In the genomic region with DNA sequence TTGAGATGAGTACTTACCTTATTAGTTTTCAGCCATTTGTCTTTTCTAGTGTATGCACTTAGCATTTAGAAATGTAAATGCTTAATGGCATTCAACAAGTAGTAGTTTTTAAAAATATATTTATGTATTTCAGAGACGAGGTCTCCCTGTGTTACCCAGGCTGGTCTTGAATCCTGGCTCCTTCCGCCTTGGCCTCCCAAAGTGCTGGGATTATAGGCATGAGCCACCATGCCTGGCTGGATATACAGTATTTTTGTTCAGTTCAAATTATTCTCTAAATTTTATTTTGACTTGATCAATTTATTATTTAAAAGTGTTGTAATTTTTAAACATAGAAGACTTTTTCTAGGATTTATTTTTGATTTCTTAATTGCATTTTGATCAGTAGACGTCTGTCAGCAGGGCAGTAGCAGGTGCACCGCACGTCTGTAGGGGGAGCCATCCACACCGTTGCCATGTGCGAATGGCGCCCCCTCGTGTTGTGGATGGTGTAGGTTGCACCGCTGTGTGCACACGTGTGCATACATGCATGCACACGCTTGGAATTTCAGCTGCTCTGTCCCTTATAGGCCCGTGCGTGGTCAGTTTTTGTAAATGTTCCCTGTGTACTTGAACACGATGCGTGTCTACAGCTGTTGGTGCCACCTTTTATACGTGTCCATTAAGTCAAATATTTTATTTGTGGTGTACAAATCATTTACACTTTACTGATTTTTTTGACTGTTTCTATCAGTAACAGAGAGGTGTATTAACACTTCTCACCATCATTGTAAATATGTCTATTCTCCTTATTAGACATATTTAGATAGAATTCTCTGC, we compare ENCODE assay signal across 8 cellular contexts. TPM values are rescaled to one million over a fixed set of nuclear protein-coding genes. Genes with fewer than 3 reads are reported as not detected.
A peak's percentile ranks its signal among the peaks of the same experiment; 100 is the strongest.
DNase-seq lines count a peak whose midpoint lies in the region; ATAC-seq and TF ChIP-seq lines count a peak whose summit lies in the region.

No MANE protein-coding gene starts in this region.

- H3K4ac ChIP-seq in neuronal stem cell (ENCODE audit: low read length), result no peak overlapping the region

- TF ChIP-seq CTCF in AG09319 (IDR thresholded peaks at IDR 0.05; ENCODE audit: low read depth, low read length), result peak; percentile 99
- no peak for TF ChIP-seq CTCF in fibroblast of pulmonary artery (IDR thresholded peaks at IDR 0.05; ENCODE audit: low read length, missing control alignments)
- TF ChIP-seq CTCF in stomach (IDR thresholded peaks at IDR 0.05), result peak in 5 of 7 experiments; percentile 90 to 98 (median 90)

- no peak overlapping the region for H3K9ac ChIP-seq in neuronal stem cell (ENCODE audit: low read depth, low read length, poor library complexity)

- H2BK15ac ChIP-seq in neuronal stem cell (ENCODE audit: low read length), result no peak overlapping the region

- no peak overlapping the region for H4K91ac ChIP-seq in neuronal stem cell (ENCODE audit: low read depth, low read length, poor library complexity)

- no CpG with 5 or more reads among the region's 17 CpGs for WGBS in neuronal stem cell (ENCODE audit: extremely low coverage in 2 of 2, insufficient read length in 2 of 2, insufficient replicate concordance in 1 of 2), 2 donors
- 32 to 42% (median 37%) methylated on average over 17 of the region's 17 CpGs for WGBS in stomach, 5 donors

- H3K27ac Mint-ChIP-seq in activated T-helper 1 cell treated with anti-CD3 and anti-CD28 coated beads, Interleukin-12 subunit alpha, Interleukin-12 subunit beta, Interleukin-2, Interleukin-4 antibody, amounts not matched to agents 30 ng/mL and 10 ng/mL and 1 ng/mL, durations not matched to agents 14 hours and 24 hours and 36 hours, result peak overlapping the region; percentile 2

- H3K79me1 ChIP-seq in neuronal stem cell (ENCODE audit: low read depth, low read length), result peaks cover 5% of the 10 kb centered on the region

- H3K36me3 ChIP-seq in neuronal stem cell (replicated peaks in 1 of 2; ENCODE audit: control insufficient read depth in 2 of 2, insufficient read depth in 2 of 2, low read length in 2 of 2) (no peaks in the 10 kb centered on the region), stomach (no peaks in the 10 kb centered on the region)

- H3K4me3 Mint-ChIP-seq in activated T-helper 1 cell treated with anti-CD3 and anti-CD28 coated beads, Interleukin-12 subunit alpha, Interleukin-12 subunit beta, Interleukin-2, Interleukin-4 antibody, amounts not matched to agents 30 ng/mL and 10 ng/mL and 1 ng/mL, durations not matched to agents 14 hours and 24 hours and 36 hours, result no peak overlapping the region

- H3K4me1 ChIP-seq in neuronal stem cell (ENCODE audit: control insufficient read depth in 2 of 2, insufficient read depth in 1 of 2, low read depth in 1 of 2, low read length in 2 of 2), result no peaks in the 10 kb centered on the region
- peaks cover 0 to 16% (median 2%) of the 10 kb centered on the region in 4 donors for H3K4me1 ChIP-seq in stomach

- no peak overlapping the region for H2BK12ac ChIP-seq in neuronal stem cell (ENCODE audit: low read length)

- no peaks in the 10 kb centered on the region for H3K27me3 Mint-ChIP-seq in activated T-helper 1 cell treated with anti-CD3 and anti-CD28 coated beads, Interleukin-12 subunit alpha, Interleukin-12 subunit beta, Interleukin-2, Interleukin-4 antibody, amounts not matched to agents 30 ng/mL and 10 ng/mL and 1 ng/mL, durations not matched to agents 14 hours and 24 hours and 36 hours (ENCODE audit: insufficient read depth)

- no peak for TF ChIP-seq EP300 in stomach (IDR thresholded peaks at IDR 0.05)

- H3K27ac ChIP-seq in neuronal stem cell (replicated peaks; ENCODE audit: low read length) (no peak overlapping the region), stomach (no peak overlapping the region)

- H3K9me3 ChIP-seq in neuronal stem cell (replicated peaks in 1 of 2; ENCODE audit: control insufficient read depth in 2 of 2, insufficient read depth in 1 of 2, low read depth in 1 of 2, low read length in 2 of 2) (peaks cover 0 to 9% of the 10 kb centered on the region in 2 donors), stomach (no peaks in the 10 kb centered on the region)

- no peak overlapping the region for H2BK5ac ChIP-seq in neuronal stem cell (ENCODE audit: low read length)

- H3K23ac ChIP-seq in neuronal stem cell (ENCODE audit: low read depth, low read length, poor library complexity), result no peak overlapping the region

- no peak overlapping the region for H2AK5ac ChIP-seq in neuronal stem cell (ENCODE audit: low read depth, low read length)

- ATAC-seq in GM19455 (IDR thresholded peaks at IDR 0.05; ENCODE audit: unreplicated experiment), result peak; percentile 91

- no peak for TF ChIP-seq POLR2A in stomach (IDR thresholded peaks at IDR 0.05)

- H3K4me3 ChIP-seq in fibroblast of pulmonary artery (replicated peaks; ENCODE audit: low read depth, low read length), result no peak overlapping the region
- no peak overlapping the region for H3K4me3 ChIP-seq in neuronal stem cell (ENCODE audit: low read length in 2 of 2)
- no peak overlapping the region for H3K4me3 ChIP-seq in stomach

- H3K36me3 Mint-ChIP-seq in activated T-helper 1 cell treated with anti-CD3 and anti-CD28 coated beads, Interleukin-12 subunit alpha, Interleukin-12 subunit beta, Interleukin-2, Interleukin-4 antibody, amounts not matched to agents 30 ng/mL and 10 ng/mL and 1 ng/mL, durations not matched to agents 14 hours and 24 hours and 36 hours (ENCODE audit: low read depth), result peaks cover 14% of the 10 kb centered on the region

- DNase-seq in AG09319 (ENCODE audit: extremely low read depth, low read depth), result peak; percentile 22
- peak; percentile 80 for DNase-seq in LHCN-M2 (ENCODE audit: low read depth)
- peak; percentile 95 for DNase-seq in RPMI8226
- DNase-seq in activated T-helper 1 cell treated with anti-CD3 and anti-CD28 coated beads, Interleukin-12 subunit alpha, Interleukin-12 subunit beta, Interleukin-2, Interleukin-4 antibody, amounts not matched to agents 30 ng/mL and 10 ng/mL and 1 ng/mL, durations not matched to agents 14 hours and 24 hours and 36 hours (ENCODE audit: low spot score), result peak; percentile 84
- DNase-seq in fibroblast of pulmonary artery (ENCODE audit: low read depth), result peak; percentile 89
- DNase-seq in neuronal stem cell (ENCODE audit: low spot score), result peak; percentile 86
- DNase-seq in stomach, result peak; percentile 84

- no peak overlapping the region for H3K4me2 ChIP-seq in neuronal stem cell (ENCODE audit: insufficient read depth, low read length, poor library complexity, severe bottlenecking)

- no peak overlapping the region for H3K18ac ChIP-seq in neuronal stem cell (ENCODE audit: low read length)

- H2BK120ac ChIP-seq in neuronal stem cell (ENCODE audit: low read depth, low read length), result no peak overlapping the region

- H4K8ac ChIP-seq in neuronal stem cell (ENCODE audit: low read depth, low read length), result no peak overlapping the region

- H3K27me3 ChIP-seq in neuronal stem cell (ENCODE audit: control insufficient read depth in 3 of 3, insufficient read depth in 3 of 3, low read depth in 1 of 3, low read length in 3 of 3) (no peaks in the 10 kb centered on the region), stomach (no peaks in the 10 kb centered on the region)

- peaks cover 3% of the 10 kb centered on the region for H3K9me3 Mint-ChIP-seq in activated T-helper 1 cell treated with anti-CD3 and anti-CD28 coated beads, Interleukin-12 subunit alpha, Interleukin-12 subunit beta, Interleukin-2, Interleukin-4 antibody, amounts not matched to agents 30 ng/mL and 10 ng/mL and 1 ng/mL, durations not matched to agents 14 hours and 24 hours and 36 hours

- intact Hi-C loops in activated T-helper 1 cell treated with anti-CD3 and anti-CD28 coated beads, Interleukin-12 subunit alpha, Interleukin-12 subunit beta, Interleukin-2, Interleukin-4 antibody, amounts not matched to agents 30 ng/mL and 10 ng/mL and 1 ng/mL, durations not matched to agents 14 hours and 24 hours and 36 hours (cut with micrococcal nuclease), result loop anchor here (1.0 to 10.0 kb wide), 5 partner anchors 120 to 410 kb away; no protein-coding TSS in a partner anchor
- intact Hi-C loops in stomach (cut with DNase I; ENCODE audit: low total_unique reads), result no loop called here

- peaks cover 31% of the 10 kb centered on the region for H3K4me1 Mint-ChIP-seq in activated T-helper 1 cell treated with anti-CD3 and anti-CD28 coated beads, Interleukin-12 subunit alpha, Interleukin-12 subunit beta, Interleukin-2, Interleukin-4 antibody, amounts not matched to agents 30 ng/mL and 10 ng/mL and 1 ng/mL, durations not matched to agents 14 hours and 24 hours and 36 hours (ENCODE audit: low read depth)

- H3K14ac ChIP-seq in neuronal stem cell (ENCODE audit: low read length), result no peak overlapping the region

- H2AFZ ChIP-seq in neuronal stem cell (ENCODE audit: low read length), result no peak overlapping the region

RNA-seq across cellular contexts. Expression of a gene that starts 30.6 kb away (rescaled TPM):
- total RNA-seq in LHCN-M2 (2014; rRNA removed) (24.1 and 25.1 TPM in 2 replicates), stomach (100 to 1,000 TPM in 1 of 5 donors, 10 to 100 TPM in 4; 14.0 to 103 (median 25.5) TPM)
- 15.7 TPM for polyA plus RNA-seq in LHCN-M2 (2012)
- 63.5 and 66.7 TPM in 2 replicates for total RNA-seq in activated T-helper 1 cell treated with anti-CD3 and anti-CD28 coated beads, Interleukin-12 subunit alpha, Interleukin-12 subunit beta, Interleukin-2, Interleukin-4 antibody, amounts not matched to agents 30 ng/mL and 10 ng/mL and 1 ng/mL, durations not matched to agents 14 hours and 24 hours and 36 hours
- 8.8 TPM for polyA plus RNA-seq in neuronal stem cell (2013, experiment 1 of 2)
- polyA plus RNA-seq in neuronal stem cell (2013, experiment 2 of 2), result 8.6 TPM
- polyA plus RNA-seq in stomach, result 1 to 10 TPM; 3.8 to 7.3 (median 7.1) TPM

Comparison
In these comparisons a context has a peak if more than half of its experiments do, and no peak if none do; other contexts are left out.
1. DNase-seq: peak in every context shown above with its lines; median percentile 95 in RPMI8226; 89 in fibroblast of pulmonary artery; 86 in neuronal stem cell; 84 in activated T-helper 1 cell treated with anti-CD3 and anti-CD28 coated beads, Interleukin-12 subunit alpha, Interleukin-12 subunit beta, Interleukin-2, Interleukin-4 antibody, amounts not matched to agents 30 ng/mL and 10 ng/mL and 1 ng/mL, durations not matched to agents 14 hours and 24 hours and 36 hours; 84 in stomach; 80 in LHCN-M2; 22 in AG09319.